In genomic region chr12:7061138-7061537, GRCh38 we compare ENCODE assay signal across 10 cellular contexts. TPM values are rescaled to one million over a fixed set of nuclear protein-coding genes. Genes with fewer than 3 reads are reported as not detected.
DNase-seq lines count a peak whose midpoint lies in the region; ATAC-seq and TF ChIP-seq lines count a peak whose summit lies in the region.
"Had no signal": no experiment of that assay in that cellular context is flagged by ENCODE, and none has a peak within 500 bp of the region (broad histone marks: within the 10 kb centered on the region; RNA-seq: fewer than 3 reads in every experiment).

No MANE protein-coding gene starts in this region.

- 70 to 71% methylated on average over 13 of the region's 13 CpGs for WGBS in upper lobe of left lung, 2 donors

- TF ChIP-seq CTCF in nephron (IDR thresholded peaks at IDR 0.05; ENCODE audit: unreplicated experiment in 3 of 3), result no peak
- TF ChIP-seq CTCF in upper lobe of left lung (IDR thresholded peaks at IDR 0.05), result no peak

- peaks cover 8% of the 10 kb centered on the region for H3K27me3 Mint-ChIP-seq in nephron (ENCODE audit: low read depth)

- H3K36me3 ChIP-seq in SJSA1 (no peaks in the 10 kb centered on the region), upper lobe of left lung (peaks cover 0 to 4% (median 0%) of the 10 kb centered on the region in 4 donors)

- no peak for TF ChIP-seq POLR2A in upper lobe of left lung (IDR thresholded peaks at IDR 0.05)

- peak overlapping the region in 2 of 3 experiments; percentile 10 to 29 for H3K27ac Mint-ChIP-seq in nephron
- H3K27ac Mint-ChIP-seq in stimulated activated effector memory CD8-positive, alpha-beta T cell treated with anti-CD3 and anti-CD28 coated beads, Interleukin-12 subunit alpha, Interleukin-12 subunit beta, amount 100 ng/mL, for 72 hours, result no peak overlapping the region

- H3K4me1 Mint-ChIP-seq in nephron, result peaks cover 13% of the 10 kb centered on the region
- H3K4me1 Mint-ChIP-seq in stimulated activated effector memory CD8-positive, alpha-beta T cell treated with anti-CD3 and anti-CD28 coated beads, Interleukin-12 subunit alpha, Interleukin-12 subunit beta, amount 100 ng/mL, for 72 hours, result no peaks in the 10 kb centered on the region

- peak in 1 of 2 donors; percentile 33 for ATAC-seq in upper lobe of left lung (ENCODE audit: low FRiP score in 2 of 2)
- no peak for ATAC-seq in stimulated activated effector memory CD8-positive, alpha-beta T cell treated with anti-CD3 and anti-CD28 coated beads, Interleukin-12 subunit alpha, Interleukin-12 subunit beta, amount 100 ng/mL, for 72 hours

- DNase-seq in SJSA1 (ENCODE audit: low read depth in 1 of 2, low spot score in 2 of 2) (no peak), fibroblast of peridontal ligament (ENCODE audit: extremely low read depth) (peak; percentile 24), upper lobe of left lung (no peak), NCI-H774 (lab: John Stamatoyannopoulos, UW) (no peak), NCI-H82 (lab: John Stamatoyannopoulos, UW) (no peak), GF-D8 (lab: John Stamatoyannopoulos, UW) (no peak)
- no peak for DNase-seq in stimulated activated effector memory CD8-positive, alpha-beta T cell treated with anti-CD3 and anti-CD28 coated beads, Interleukin-12 subunit alpha, Interleukin-12 subunit beta, amount 100 ng/mL, for 72 hours (ENCODE audit: low spot score in 2 of 2)
- DNase-seq: activated T-cell treated with anti-CD3 and anti-CD28 coated beads, Interleukin-2, amount 50 U/mL, for 1 hour; KG1 had no signal

- no peak for TF ChIP-seq EP300 in upper lobe of left lung (IDR thresholded peaks at IDR 0.05)

- H3K27me3 ChIP-seq in SJSA1 (replicated peaks) (no peaks in the 10 kb centered on the region), upper lobe of left lung (no peaks in the 10 kb centered on the region)

- H3K27ac ChIP-seq in SJSA1 (peak overlapping the region; percentile 18; the same call in 1 of the 2 replicates), upper lobe of left lung (peak overlapping the region; percentile 55 to 85 (median 74))

- no peaks in the 10 kb centered on the region for H3K9me3 ChIP-seq in SJSA1 (replicated peaks)
- H3K9me3 ChIP-seq in upper lobe of left lung, result no peaks in the 10 kb centered on the region

- H3K4me3 ChIP-seq in SJSA1 (no peak overlapping the region), upper lobe of left lung (peak overlapping the region in 3 of 4 donors; percentile 14 to 45 (median 43))

- no peaks in the 10 kb centered on the region for H3K9me3 Mint-ChIP-seq in nephron
- H3K9me3 Mint-ChIP-seq in stimulated activated effector memory CD8-positive, alpha-beta T cell treated with anti-CD3 and anti-CD28 coated beads, Interleukin-12 subunit alpha, Interleukin-12 subunit beta, amount 100 ng/mL, for 72 hours, result no peaks in the 10 kb centered on the region

- H3K36me3 Mint-ChIP-seq in nephron (ENCODE audit: low read depth), result no peaks in the 10 kb centered on the region
- no peaks in the 10 kb centered on the region for H3K36me3 Mint-ChIP-seq in stimulated activated effector memory CD8-positive, alpha-beta T cell treated with anti-CD3 and anti-CD28 coated beads, Interleukin-12 subunit alpha, Interleukin-12 subunit beta, amount 100 ng/mL, for 72 hours

- H3K4me3 Mint-ChIP-seq in nephron, result peak overlapping the region in 1 of 3 experiments; percentile 24
- no peak overlapping the region for H3K4me3 Mint-ChIP-seq in stimulated activated effector memory CD8-positive, alpha-beta T cell treated with anti-CD3 and anti-CD28 coated beads, Interleukin-12 subunit alpha, Interleukin-12 subunit beta, amount 100 ng/mL, for 72 hours

- H3K4me1 ChIP-seq in SJSA1 (replicated peaks) (peaks cover 12% of the 10 kb centered on the region), upper lobe of left lung (peaks cover 6 to 23% (median 13%) of the 10 kb centered on the region in 4 donors)

RNA-seq across cellular contexts. Expression of gene C1S, which starts 0.6 kb away (rescaled TPM):
- 21.2 and 35.0 TPM in 2 replicates for total RNA-seq in SJSA1 (2014; rRNA removed; shearing (Covaris generic))
- total RNA-seq in upper lobe of left lung, result 100 to 1,000 TPM; 146 to 338 (median 208) TPM

RNA-seq across cellular contexts. Expression of gene C1R, which starts 31.1 kb away (rescaled TPM):
- 36.1 and 45.7 TPM in 2 replicates for total RNA-seq in SJSA1 (2014; rRNA removed; shearing (Covaris generic))
- total RNA-seq in upper lobe of left lung, result 100 to 1,000 TPM; 116 to 410 (median 210) TPM

RNA-seq across cellular contexts. Expression of gene LPCAT3, which starts 42.9 kb away (rescaled TPM):
- 8.3 and 19.2 TPM in 2 replicates for total RNA-seq in SJSA1 (2014; rRNA removed; shearing (Covaris generic))
- 100 to 1,000 TPM in 1 of 6 donors, 10 to 100 TPM in 5; 56.3 to 110 (median 84.1) TPM for total RNA-seq in upper lobe of left lung

RNA-seq across cellular contexts. Expression of gene C1RL, which starts 47.9 kb away (rescaled TPM):
- 0.63 and 2.5 TPM in 2 replicates for total RNA-seq in SJSA1 (2014; rRNA removed; shearing (Covaris generic))
- 100 to 1,000 TPM in 1 of 6 donors, 10 to 100 TPM in 5; 55.9 to 224 (median 82.7) TPM for total RNA-seq in upper lobe of left lung
